In genomic region chr11:17230867-17231851, GRCh38 we compare ENCODE assay signal across 9 cellular contexts. TPM values are rescaled to one million over a fixed set of nuclear protein-coding genes. Genes with fewer than 3 reads are reported as not detected.
A peak's percentile ranks its signal among the peaks of the same experiment; 100 is the strongest.
DNase-seq lines count a peak whose midpoint lies in the region; ATAC-seq and TF ChIP-seq lines count a peak whose summit lies in the region.
"Had no signal": no experiment of that assay in that cellular context is flagged by ENCODE, and none has a peak within 500 bp of the region (broad histone marks: within the 10 kb centered on the region; RNA-seq: fewer than 3 reads in every experiment).

No MANE protein-coding gene starts in this region.

- H3K4me3 ChIP-seq in Jurkat, Clone E6-1 (ENCODE audit: low read length) = no peak overlapping the region

- TF ChIP-seq CTCF in RWPE1 (conservative IDR thresholded peaks at IDR 0.05; ENCODE audit: low read depth) = no peak

- ATAC-seq in GM18498 (IDR thresholded peaks at IDR 0.05; ENCODE audit: unreplicated experiment) (peak; percentile 94), GM21619 (IDR thresholded peaks at IDR 0.05; ENCODE audit: unreplicated experiment) (peak; percentile 88)
- ATAC-seq: right cardiac atrium had no signal

- H3K27ac ChIP-seq in RWPE1 = no peak overlapping the region

- DNase-seq in Jurkat, Clone E6-1 (ENCODE audit: low read depth, low spot score) = peak; percentile 77
- peak; percentile 23 for DNase-seq in amniotic epithelial cell (ENCODE audit: low read depth)
- no peak for DNase-seq in inferior parietal cortex (ENCODE audit: extremely low spot score)
- no peak for DNase-seq in DMS53 treated with DMSO at 0.1 percent for 48 hours (lab: John Stamatoyannopoulos, UW; ENCODE audit: unreplicated experiment)
- no peak for DNase-seq in ecto neural progenitor cell (ENCODE audit: low spot score)
- no peak for DNase-seq in RWPE1 (ENCODE audit: low spot score)
- DNase-seq: right cardiac atrium had no signal

- POLR2A ChIA-PET in RWPE1 (lab: Yijun Ruan, JAX; ENCODE audit: low non-redundant PET) = no interaction called here

- CTCF ChIA-PET in RWPE1 (lab: Yijun Ruan, JAX) = interaction anchor here (0.6 to 1.6 kb wide), 6 partner anchors 7 to 1889 kb away, joined by 3 to 10 read pairs (median 3); no protein-coding TSS in a partner anchor

RNA-seq across cellular contexts. Expression of gene PIK3C2A, which starts 23.4 kb away (rescaled TPM):
- 13.9 TPM for polyA plus RNA-seq in Jurkat, Clone E6-1 (2012; ENCODE audit: insufficient read depth, insufficient read length)

RNA-seq across cellular contexts. Expression of gene NUCB2, which starts 45.4 kb away (rescaled TPM):
- 608 TPM for polyA plus RNA-seq in Jurkat, Clone E6-1 (2012; ENCODE audit: insufficient read depth, insufficient read length)

Comparison
In these comparisons a context has a peak if more than half of its experiments do, and no peak if none do; other contexts are left out.
1. DNase-seq: peak in Jurkat, Clone E6-1 (single experiment) and amniotic epithelial cell (single experiment); none in inferior parietal cortex (single experiment), DMS53 treated with DMSO at 0.1 percent for 48 hours (single experiment), ecto neural progenitor cell (single experiment) and RWPE1 (single experiment).